13 cellular contexts compared by ENCODE assay signal in genomic region chr22:46776486-46776826, GRCh38. TPM values are rescaled to one million over a fixed set of nuclear protein-coding genes. Genes with fewer than 3 reads are reported as not detected.
A peak's percentile ranks its signal among the peaks of the same experiment; 100 is the strongest.
DNase-seq lines count a peak whose midpoint lies in the region; ATAC-seq and TF ChIP-seq lines count a peak whose summit lies in the region.
"Had no signal": no experiment of that assay in that cellular context is flagged by ENCODE, and none has a peak within 500 bp of the region (broad histone marks: within the 10 kb centered on the region; RNA-seq: fewer than 3 reads in every experiment).

No MANE protein-coding gene starts in this region.

- H3K9me3 Mint-ChIP-seq in activated T-cell treated with anti-CD3 and anti-CD28 coated beads, Interleukin-2, amount 50 U/mL, for 24 hours: no peaks in the 10 kb centered on the region
- H3K9me3 Mint-ChIP-seq in effector memory CD8-positive, alpha-beta T cell: no peaks in the 10 kb centered on the region

- peak overlapping the region; percentile 76 for H3K4me3 Mint-ChIP-seq in activated T-cell treated with anti-CD3 and anti-CD28 coated beads, Interleukin-2, amount 50 U/mL, for 24 hours
- H3K4me3 Mint-ChIP-seq in effector memory CD8-positive, alpha-beta T cell: peak overlapping the region; percentile 31 to 56

- no peak overlapping the region for H3K4me2 ChIP-seq in trophoblast cell (ENCODE audit: low read length)
- H3K4me2 ChIP-seq: KMS-11 had no signal

- H3K18ac ChIP-seq in trophoblast cell (ENCODE audit: low read length): peak overlapping the region; percentile 10

- H3K23ac ChIP-seq in trophoblast cell (ENCODE audit: low read length): no peak overlapping the region

- H3K27ac Mint-ChIP-seq in activated T-cell treated with anti-CD3 and anti-CD28 coated beads, Interleukin-2, amount 50 U/mL, for 24 hours: peak overlapping the region; percentile 90
- H3K27ac Mint-ChIP-seq in effector memory CD8-positive, alpha-beta T cell: peak overlapping the region; percentile 92 to 97

- H3K27me3 ChIP-seq in Peyer's patch (no peaks in the 10 kb centered on the region), trophoblast cell (ENCODE audit: insufficient read depth, low read length) (no peaks in the 10 kb centered on the region)

- H3K14ac ChIP-seq in trophoblast cell (ENCODE audit: low read length): no peak overlapping the region

- H3K79me1 ChIP-seq in trophoblast cell (ENCODE audit: low read length): peaks cover 6% of the 10 kb centered on the region

- H3K4ac ChIP-seq in trophoblast cell (ENCODE audit: low read depth, low read length): peak overlapping the region; percentile 19

- H4K8ac ChIP-seq in trophoblast cell (ENCODE audit: low read depth, low read length): no peak overlapping the region

- no peak overlapping the region for H2BK12ac ChIP-seq in trophoblast cell (ENCODE audit: low read length)

- H2BK5ac ChIP-seq in trophoblast cell (ENCODE audit: low read depth, low read length, poor library complexity): no peak overlapping the region

- H3K27ac ChIP-seq in Peyer's patch (peak overlapping the region in 3 of 4 donors; percentile 16 to 82 (median 45)), trophoblast cell (ENCODE audit: low read depth, low read length) (no peak overlapping the region)
- H3K27ac ChIP-seq: KMS-11, left ventricle myocardium inferior had no signal

- no peak for DNase-seq in activated T-cell treated with anti-CD3 and anti-CD28 coated beads, Interleukin-2, amount 50 U/mL, for 24 hours
- no peak for DNase-seq in activated T-cell treated with anti-CD3 and anti-CD28 coated beads for 4 hours
- no peak for DNase-seq in Peyer's patch
- no peak for DNase-seq in effector memory CD8-positive, alpha-beta T cell
- no peak for DNase-seq in trophoblast cell
- DNase-seq in kidney glomerular epithelial cell (lab: John Stamatoyannopoulos, UW): no peak
- no peak for DNase-seq in mesenteric fat pad (ENCODE audit: low spot score)
- DNase-seq in retina: no peak
- DNase-seq: EL, left ventricle myocardium inferior, NCI-H187 treated with DMSO at 0.1 percent for 48 hours, SW 1271 had no signal

- no peak overlapping the region for H3K9ac ChIP-seq in trophoblast cell (ENCODE audit: low read length)
- H3K9ac ChIP-seq: KMS-11 had no signal

- no peak for TF ChIP-seq POLR2A in Peyer's patch (IDR thresholded peaks at IDR 0.05)

- H3K4me1 ChIP-seq in Peyer's patch (peaks cover 4 to 46% (median 40%) of the 10 kb centered on the region in 4 donors), trophoblast cell (ENCODE audit: control insufficient read depth in 1 of 2, insufficient read depth in 2 of 2, low read length in 2 of 2) (peaks cover 15 to 18% of the 10 kb centered on the region in 2 experiments)

- no peak for ATAC-seq in effector memory CD8-positive, alpha-beta T cell (replicated peaks)

- no peak overlapping the region for H2AFZ ChIP-seq in trophoblast cell (ENCODE audit: insufficient read depth, low read length, poor library complexity)

- no peak overlapping the region for H4K12ac ChIP-seq in trophoblast cell (ENCODE audit: low read depth, low read length)

- WGBS in trophoblast cell (ENCODE audit: extremely low coverage, insufficient coverage, insufficient read length): no CpG with 5 or more reads among the region's 6 CpGs

- no peaks in the 10 kb centered on the region for H3K27me3 Mint-ChIP-seq in activated T-cell treated with anti-CD3 and anti-CD28 coated beads, Interleukin-2, amount 50 U/mL, for 24 hours
- H3K27me3 Mint-ChIP-seq in effector memory CD8-positive, alpha-beta T cell: no peaks in the 10 kb centered on the region

- H3K36me3 Mint-ChIP-seq in activated T-cell treated with anti-CD3 and anti-CD28 coated beads, Interleukin-2, amount 50 U/mL, for 24 hours (ENCODE audit: low read depth): peaks cover 25% of the 10 kb centered on the region
- peaks cover 16% of the 10 kb centered on the region for H3K36me3 Mint-ChIP-seq in effector memory CD8-positive, alpha-beta T cell (ENCODE audit: insufficient read depth)

- peaks cover 68% of the 10 kb centered on the region for H3K4me1 Mint-ChIP-seq in activated T-cell treated with anti-CD3 and anti-CD28 coated beads, Interleukin-2, amount 50 U/mL, for 24 hours (ENCODE audit: low read depth)
- peaks cover 54 to 66% of the 10 kb centered on the region in 2 donors for H3K4me1 Mint-ChIP-seq in effector memory CD8-positive, alpha-beta T cell (ENCODE audit: low read depth in 2 of 2)

- H3K4me3 ChIP-seq in Peyer's patch (no peak overlapping the region), trophoblast cell (ENCODE audit: low read depth, low read length) (no peak overlapping the region)
- H3K4me3 ChIP-seq: left ventricle myocardium inferior had no signal

- H3K79me2 ChIP-seq in trophoblast cell (ENCODE audit: control insufficient read depth, insufficient read depth, low read length, poor library complexity): peaks cover 11% of the 10 kb centered on the region

- H3K36me3 ChIP-seq in Peyer's patch: no peaks in the 10 kb centered on the region
- peaks cover 1 to 2% of the 10 kb centered on the region in 2 experiments for H3K36me3 ChIP-seq in trophoblast cell (ENCODE audit: control insufficient read depth in 1 of 2, insufficient read depth in 2 of 2, low read length in 2 of 2)
- H3K36me3 ChIP-seq: left ventricle myocardium inferior had no signal

- no peak overlapping the region for H2BK120ac ChIP-seq in trophoblast cell (ENCODE audit: insufficient read depth, low read length, poor library complexity)

- no peak for TF ChIP-seq CTCF in Peyer's patch (IDR thresholded peaks at IDR 0.05)

- H3K9me3 ChIP-seq in Peyer's patch: no peaks in the 10 kb centered on the region
- no peaks in the 10 kb centered on the region for H3K9me3 ChIP-seq in trophoblast cell (ENCODE audit: insufficient read depth, low read depth, low read length)
- H3K9me3 ChIP-seq: left ventricle myocardium inferior had no signal

- no peak overlapping the region for H4K91ac ChIP-seq in trophoblast cell (ENCODE audit: low read depth, low read length)

- H2AK5ac ChIP-seq in trophoblast cell (ENCODE audit: low read length): no peak overlapping the region

RNA-seq across cellular contexts. Expression of gene TBC1D22A, which starts 14.0 kb away (rescaled TPM):
- total RNA-seq in Peyer's patch: 10 to 100 TPM; 42.6 to 70.4 (median 55.1) TPM
- 14.7 and 15.8 TPM in 2 replicates for polyA plus RNA-seq in trophoblast cell (2013)
- total RNA-seq in mesenteric fat pad: 24.5 TPM

RNA-seq across cellular contexts. Expression of gene CERK, which starts 38.4 kb away (rescaled TPM):
- total RNA-seq in Peyer's patch (100 to 1,000 TPM in 1 of 4 donors, 10 to 100 TPM in 3; 89.1 to 131 (median 94.7) TPM), mesenteric fat pad (30.8 TPM)
- 19.8 and 21.2 TPM in 2 replicates for polyA plus RNA-seq in trophoblast cell (2013)
